In the genomic region with DNA sequence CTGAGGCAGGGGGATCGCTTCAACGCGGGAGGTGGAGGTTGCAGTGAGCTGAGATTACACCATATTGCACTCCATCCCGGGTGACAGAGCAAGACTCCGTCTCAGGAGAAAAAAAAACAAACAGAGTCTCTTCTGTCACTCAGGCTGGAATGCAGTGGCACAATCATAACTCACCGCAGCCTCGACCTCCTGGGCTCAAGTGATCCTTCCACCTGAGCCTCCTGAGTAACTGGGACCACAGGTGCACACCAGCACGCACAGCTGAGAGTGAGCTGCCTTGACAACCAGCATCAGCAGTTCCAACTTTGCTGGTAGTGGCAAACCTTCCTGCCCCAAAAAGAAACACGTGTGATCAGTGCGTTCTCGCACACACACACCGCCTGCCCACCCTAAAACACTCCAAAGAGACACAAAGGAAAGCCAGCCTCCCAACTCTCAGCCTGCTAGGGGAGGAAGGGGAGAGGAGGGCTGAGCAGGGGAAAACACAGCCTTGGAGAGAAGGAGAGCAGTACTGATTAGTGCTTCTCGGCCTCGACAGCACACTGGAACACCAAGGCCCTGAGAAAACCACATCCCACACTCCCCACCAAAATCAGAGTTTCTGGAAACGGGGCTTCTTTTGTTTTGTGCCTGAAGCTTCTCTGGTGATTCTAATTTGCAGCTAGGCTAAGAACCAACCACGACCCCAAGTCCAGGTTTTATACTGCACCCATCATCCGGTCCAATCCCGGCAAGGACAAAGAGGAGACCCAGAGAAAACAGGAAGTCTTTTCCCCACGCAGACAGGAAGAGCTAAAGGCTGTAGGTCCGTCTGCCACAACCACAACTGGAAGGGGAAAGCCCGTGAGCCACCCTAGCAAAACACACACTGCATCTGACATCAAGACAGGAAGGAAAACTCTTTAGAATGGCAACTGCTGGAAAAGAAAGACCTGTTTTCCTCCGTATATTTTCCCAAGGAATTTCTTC, we compare ENCODE assay signal across 8 cellular contexts. TPM values are rescaled to one million over a fixed set of nuclear protein-coding genes. Genes with fewer than 3 reads are reported as not detected.
DNase-seq lines count a peak whose midpoint lies in the region; ATAC-seq and TF ChIP-seq lines count a peak whose summit lies in the region.

No MANE protein-coding gene starts in this region.

- TF ChIP-seq POLR2A in sigmoid colon (IDR thresholded peaks at IDR 0.05): no peak

- intact Hi-C loops in CD8-positive, alpha-beta T cell (cut with DNase I, micrococcal nuclease): loop anchor here in 1 of 2 experiments (2.0 kb wide), 1 partner anchor 29 kb away; a partner anchor contains a TSS
- intact Hi-C loops in sigmoid colon (cut with DNase I): loop anchor here (2.0 to 5.0 kb wide), 2 partner anchors 29 to 72 kb away; a partner anchor contains a TSS

- peaks cover 33% of the 10 kb centered on the region for H3K4me1 ChIP-seq in CD8-positive, alpha-beta T cell (ENCODE audit: insufficient read depth, low read length)
- H3K4me1 ChIP-seq in sigmoid colon: peaks cover 0 to 68% (median 53%) of the 10 kb centered on the region in 4 donors

- peak in 6 of 7 experiments; percentile 16 to 53 (median 28) for DNase-seq in CD8-positive, alpha-beta T cell
- DNase-seq in KG1 (lab: John Stamatoyannopoulos, UW) (peak; percentile 5), globus pallidus (ENCODE audit: low spot score) (peak; percentile 23), sigmoid colon (no peak), inferior parietal cortex (ENCODE audit: extremely low spot score) (no peak), HuH-7.5 (ENCODE audit: low spot score) (no peak)
- peak; percentile 17 for DNase-seq in activated T-cell treated with anti-CD3 and anti-CD28 coated beads, Interleukin-2, amount 50 U/mL, for 4 hours

- POLR2A ChIA-PET in CD8-positive, alpha-beta T cell (lab: Charles Lee): interaction anchor here (0.6 to 1.5 kb wide), 4 partner anchors 26 to 172 kb away, joined by 3 read pairs; no protein-coding TSS in a partner anchor

- H3K27ac ChIP-seq in CD8-positive, alpha-beta T cell (ENCODE audit: low read depth, low read length): no peak overlapping the region
- peak overlapping the region; percentile 87 to 98 (median 90) for H3K27ac ChIP-seq in sigmoid colon

- peak overlapping the region; percentile 90 for H3K27ac Mint-ChIP-seq in CD8-positive, alpha-beta T cell

- WGBS in sigmoid colon, 2 donors: 53 to 72% methylated on average over 22 of the region's 22 CpGs

- no peak for TF ChIP-seq EP300 in sigmoid colon (IDR thresholded peaks at IDR 0.05)

- no peaks in the 10 kb centered on the region for H3K9me3 ChIP-seq in CD8-positive, alpha-beta T cell (ENCODE audit: low read length)
- no peaks in the 10 kb centered on the region for H3K9me3 ChIP-seq in sigmoid colon

- H3K4me3 ChIP-seq in CD8-positive, alpha-beta T cell (ENCODE audit: low read depth, low read length): peak overlapping the region; percentile 3
- H3K4me3 ChIP-seq in sigmoid colon: peak overlapping the region in 2 of 4 donors; percentile 2 to 9

- H3K27me3 ChIP-seq in CD8-positive, alpha-beta T cell (ENCODE audit: insufficient read depth, low read length): no peaks in the 10 kb centered on the region
- H3K27me3 ChIP-seq in sigmoid colon: no peaks in the 10 kb centered on the region

- H3K9me3 Mint-ChIP-seq in CD8-positive, alpha-beta T cell: no peaks in the 10 kb centered on the region
- no peaks in the 10 kb centered on the region for H3K9me3 Mint-ChIP-seq in activated T-cell treated with anti-CD3 and anti-CD28 coated beads, Interleukin-2, amount 50 U/mL, for 4 hours

- no peaks in the 10 kb centered on the region for H3K36me3 ChIP-seq in CD8-positive, alpha-beta T cell (ENCODE audit: insufficient read depth, low read length)
- peaks cover 0 to 10% (median 2%) of the 10 kb centered on the region in 4 donors for H3K36me3 ChIP-seq in sigmoid colon

- no peaks in the 10 kb centered on the region for H3K27me3 Mint-ChIP-seq in CD8-positive, alpha-beta T cell (ENCODE audit: low read depth)
- H3K27me3 Mint-ChIP-seq in activated T-cell treated with anti-CD3 and anti-CD28 coated beads, Interleukin-2, amount 50 U/mL, for 4 hours (ENCODE audit: low read depth): no peaks in the 10 kb centered on the region

- H3K36me3 Mint-ChIP-seq in CD8-positive, alpha-beta T cell: peaks cover 12% of the 10 kb centered on the region
- peaks cover under 1% of the 10 kb centered on the region for H3K36me3 Mint-ChIP-seq in activated T-cell treated with anti-CD3 and anti-CD28 coated beads, Interleukin-2, amount 50 U/mL, for 4 hours (ENCODE audit: insufficient read depth)

- H3K4me3 Mint-ChIP-seq in CD8-positive, alpha-beta T cell: peak overlapping the region; percentile 68
- H3K4me3 Mint-ChIP-seq in activated T-cell treated with anti-CD3 and anti-CD28 coated beads, Interleukin-2, amount 50 U/mL, for 4 hours: peak overlapping the region; percentile 75

- CTCF ChIA-PET in CD8-positive, alpha-beta T cell (lab: Charles Lee): interaction anchor here (1.4 kb wide), 1 partner anchor 171 kb away, joined by 3 read pairs; no protein-coding TSS in a partner anchor

- peaks cover 38% of the 10 kb centered on the region for H3K4me1 Mint-ChIP-seq in CD8-positive, alpha-beta T cell (ENCODE audit: low read depth)
- H3K4me1 Mint-ChIP-seq in activated T-cell treated with anti-CD3 and anti-CD28 coated beads, Interleukin-2, amount 50 U/mL, for 4 hours (ENCODE audit: low read depth): peaks cover 47% of the 10 kb centered on the region

- no peak for TF ChIP-seq CTCF in CD8-positive, alpha-beta T cell (IDR thresholded peaks at IDR 0.05)
- no peak for TF ChIP-seq CTCF in sigmoid colon (IDR thresholded peaks at IDR 0.05)

- peak; percentile 68 for ATAC-seq in CD8-positive, alpha-beta T cell
- peak; percentile 77 to 80 for ATAC-seq in activated T-cell treated with anti-CD3 and anti-CD28 coated beads, Interleukin-2, amount 50 U/mL, for 4 hours
- ATAC-seq in GM18517 (IDR thresholded peaks at IDR 0.05; ENCODE audit: unreplicated experiment): no peak

RNA-seq across cellular contexts. Expression of a gene that starts 28.8 kb away (rescaled TPM):
- 10 to 100 TPM; 13.2 TPM for total RNA-seq in CD8-positive, alpha-beta T cell
- 10 to 100 TPM; 14.7 to 18.0 (median 15.9) TPM for total RNA-seq in activated T-cell treated with anti-CD3 and anti-CD28 coated beads, Interleukin-2, amount 50 U/mL, for 4 hours
- 10 to 100 TPM; 11.4 to 23.8 (median 15.2) TPM for total RNA-seq in sigmoid colon
- polyA plus RNA-seq in sigmoid colon: 10 to 100 TPM in 1 of 3 donors, 1 to 10 TPM in 2; 6.0 to 11.8 (median 7.2) TPM

Comparison
In these comparisons a context has a peak if more than half of its experiments do, and no peak if none do; other contexts are left out.
1. DNase-seq: peak in CD8-positive, alpha-beta T cell (6 of 7), KG1 (single experiment), activated T-cell treated with anti-CD3 and anti-CD28 coated beads, Interleukin-2, amount 50 U/mL, for 4 hours (single experiment) and globus pallidus (single experiment); none in sigmoid colon (single experiment), inferior parietal cortex (single experiment) and HuH-7.5 (single experiment).